In the genomic region with DNA sequence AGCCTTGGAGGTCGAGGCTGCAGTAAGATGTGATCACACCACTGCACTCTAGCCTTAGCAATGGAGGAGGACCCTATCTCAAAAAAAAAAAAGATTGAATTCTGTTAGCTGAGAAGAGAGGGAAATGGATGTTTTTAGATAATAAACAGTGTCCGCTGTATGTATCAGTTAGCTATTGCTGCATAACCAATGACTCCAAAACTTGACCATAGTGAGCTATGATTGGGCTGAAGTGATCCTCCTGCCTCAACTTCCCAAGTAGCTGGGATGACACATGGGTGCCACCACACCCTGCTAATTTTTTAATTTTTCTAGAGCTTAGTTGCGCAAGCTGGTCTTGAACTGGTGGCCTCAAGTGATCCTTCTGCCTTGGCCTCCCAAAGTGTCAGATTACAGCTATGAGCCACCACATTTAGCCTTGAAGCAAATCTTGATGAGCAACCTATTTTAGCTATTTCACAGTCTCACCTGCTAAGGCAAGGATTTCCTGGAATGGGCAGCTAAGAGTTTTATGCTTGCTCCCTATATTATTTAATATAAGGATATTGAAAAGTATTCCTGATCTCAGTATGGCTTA, we compare ENCODE assay signal across 23 cellular contexts.
"Had no signal": no experiment of that assay in that cellular context is flagged by ENCODE, and none has a peak within 500 bp of the region (broad histone marks: within the 10 kb centered on the region; RNA-seq: fewer than 3 reads in every experiment).

No MANE protein-coding gene starts in this region.

- H3K27ac Mint-ChIP-seq: dendritic cell treated with granulocyte-macrophage colony-stimulating factor and Interleukin-4, amounts not matched to agents 40 ng/mL and 50 ng/mL, for 4 days had no signal

- H3K27me3 ChIP-seq: colonic mucosa, esophagus muscularis mucosa, foreskin keratinocyte, gastroesophageal sphincter, heart left ventricle, hepatocyte had no signal

- H3K9me3 ChIP-seq: colonic mucosa, esophagus muscularis mucosa, gastroesophageal sphincter, heart left ventricle, left ventricle myocardium inferior, lower lobe of right lung, mucosa of descending colon had no signal

- H2AFZ ChIP-seq: hepatocyte had no signal

- H3K36me3 Mint-ChIP-seq: immature natural killer cell, mesothelial cell of epicardium had no signal

- H3K27ac ChIP-seq: colonic mucosa, esophagus muscularis mucosa, foreskin keratinocyte, gastroesophageal sphincter, heart left ventricle, hepatocyte, left ventricle myocardium inferior, lower lobe of right lung had no signal

- ATAC-seq: foreskin keratinocyte, gastroesophageal sphincter, heart left ventricle, left colon, left lobe of liver, lower lobe of right lung, mucosa of descending colon had no signal

- H3K36me3 ChIP-seq: colonic mucosa, esophagus muscularis mucosa, gastroesophageal sphincter, heart left ventricle, left ventricle myocardium inferior, lower lobe of right lung had no signal

- H3K4me1 ChIP-seq: colonic mucosa, esophagus muscularis mucosa, foreskin keratinocyte, gastroesophageal sphincter, heart left ventricle, left ventricle myocardium inferior, lower lobe of right lung had no signal

- H3K9me3 Mint-ChIP-seq: dendritic cell treated with granulocyte-macrophage colony-stimulating factor and Interleukin-4, amounts not matched to agents 40 ng/mL and 50 ng/mL, for 4 days; mesothelial cell of epicardium had no signal

- H3K79me2 ChIP-seq: hepatocyte had no signal

- H3K27me3 Mint-ChIP-seq: dendritic cell treated with granulocyte-macrophage colony-stimulating factor and Interleukin-4, amounts not matched to agents 40 ng/mL and 50 ng/mL, for 4 days had no signal

- FAIRE-seq: endothelial cell of umbilical vein, frontal cortex, kidney had no signal

- DNase-seq: colonic mucosa; cortex of kidney; effector CD8-positive, alpha-beta T cell; foreskin keratinocyte; heart left ventricle; hypothalamus; immature natural killer cell; islet precursor cell; kidney; kidney glomerular epithelial cell; left colon; left ventricle myocardium inferior; lower lobe of right lung; mesenchymal stem cell; mucosa of descending colon had no signal

- H3K4me3 Mint-ChIP-seq: dendritic cell treated with granulocyte-macrophage colony-stimulating factor and Interleukin-4, amounts not matched to agents 40 ng/mL and 50 ng/mL, for 4 days; immature natural killer cell; mesothelial cell of epicardium had no signal

- H3K4me2 ChIP-seq: hepatocyte had no signal

- H3K4me3 ChIP-seq: colonic mucosa, esophagus muscularis mucosa, gastroesophageal sphincter, heart left ventricle, hepatocyte, left ventricle myocardium inferior, lower lobe of right lung, mucosa of descending colon had no signal
